ENCODE assay signal across 9 cellular contexts in the genomic region with DNA sequence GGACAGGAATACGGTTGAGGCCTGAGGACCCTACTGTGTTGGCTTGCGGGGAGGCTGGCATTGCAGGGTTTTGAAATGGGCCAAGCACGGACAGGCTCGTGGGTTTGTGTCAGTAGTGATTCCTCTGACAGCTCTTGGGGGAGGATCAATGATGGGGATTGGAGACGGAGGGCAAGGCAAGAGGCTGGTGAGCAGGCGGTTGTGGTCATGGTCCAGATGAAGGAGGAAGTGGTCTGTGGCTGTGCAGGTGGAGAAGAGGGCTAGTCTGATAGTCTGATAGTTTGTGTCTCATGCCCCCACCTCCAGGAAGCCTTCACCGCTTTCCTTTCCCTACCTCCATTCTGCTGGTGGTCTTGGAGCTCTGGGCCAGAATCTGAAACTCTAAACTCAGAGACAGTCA. TPM values are rescaled to one million over a fixed set of nuclear protein-coding genes. Genes with fewer than 3 reads are reported as not detected.
DNase-seq lines count a peak whose midpoint lies in the region; ATAC-seq and TF ChIP-seq lines count a peak whose summit lies in the region.
"Had no signal": no experiment of that assay in that cellular context is flagged by ENCODE, and none has a peak within 500 bp of the region (broad histone marks: within the 10 kb centered on the region; RNA-seq: fewer than 3 reads in every experiment).

No MANE protein-coding gene starts in this region.

- POLR2A ChIA-PET in CD4-positive, alpha-beta T cell (lab: Charles Lee), result interaction anchor here (1.4 to 1.7 kb wide), 2 partner anchors 10 to 24 kb away, joined by 4 to 6 read pairs; no protein-coding TSS in a partner anchor

- H3K36me3 Mint-ChIP-seq in CD4-positive, alpha-beta T cell (ENCODE audit: low read depth), result no peaks in the 10 kb centered on the region
- H3K36me3 Mint-ChIP-seq in brain, result peaks cover 3% of the 10 kb centered on the region
- H3K36me3 Mint-ChIP-seq in nephron (ENCODE audit: low read depth), result no peaks in the 10 kb centered on the region

- no peaks in the 10 kb centered on the region for H3K27me3 Mint-ChIP-seq in CD4-positive, alpha-beta T cell
- H3K27me3 Mint-ChIP-seq in brain, result peaks cover 6% of the 10 kb centered on the region
- peaks cover 5% of the 10 kb centered on the region for H3K27me3 Mint-ChIP-seq in nephron (ENCODE audit: low read depth)

- H3K27ac Mint-ChIP-seq in CD4-positive, alpha-beta T cell, result peak overlapping the region; percentile 71
- peak overlapping the region; percentile 7 to 15 (median 12) for H3K27ac Mint-ChIP-seq in brain
- H3K27ac Mint-ChIP-seq in nephron, result peak overlapping the region in 2 of 3 experiments; percentile 94 to 98

- in situ Hi-C loops in KBM-7 (cut with MboI; ENCODE audit: low pct_unique_long_range_greater_than_20kb, low sequenced_read_pairs), result no loop called here
- in situ Hi-C loops in G401 (cut with HindIII; ENCODE audit: low sequenced_read_pairs), result no loop called here

- no peak for TF ChIP-seq CTCF in CD4-positive, alpha-beta T cell (IDR thresholded peaks at IDR 0.05)
- no peak for TF ChIP-seq CTCF in brain (conservative IDR thresholded peaks at IDR 0.05)
- no peak for TF ChIP-seq CTCF in nephron (IDR thresholded peaks at IDR 0.05; ENCODE audit: unreplicated experiment in 3 of 3)

- peak overlapping the region; percentile 89 for H3K4me3 Mint-ChIP-seq in CD4-positive, alpha-beta T cell
- H3K4me3 Mint-ChIP-seq in brain (peak overlapping the region; percentile 4 to 85 (median 65)), nephron (peak overlapping the region; percentile 12 to 70 (median 52))

- peaks cover 26% of the 10 kb centered on the region for H3K4me1 Mint-ChIP-seq in CD4-positive, alpha-beta T cell (ENCODE audit: low read depth)
- H3K4me1 Mint-ChIP-seq in brain (peaks cover 37% of the 10 kb centered on the region), nephron (peaks cover 22% of the 10 kb centered on the region)

- no peaks in the 10 kb centered on the region for H3K27me3 ChIP-seq in CD4-positive, alpha-beta T cell (ENCODE audit: control insufficient read depth, insufficient read depth, low read length)

- no peak overlapping the region for H3K27ac ChIP-seq in CD4-positive, alpha-beta T cell (ENCODE audit: low read depth, low read length)

- CTCF ChIA-PET in CD4-positive, alpha-beta T cell (lab: Charles Lee), result no interaction called here

- intact Hi-C loops in CD4-positive, alpha-beta T cell (cut with DNase I, micrococcal nuclease), result loop anchor here (5.0 to 10.0 kb wide), 3 partner anchors 60 to 113 kb away; a partner anchor contains a TSS

- H3K9me3 Mint-ChIP-seq in CD4-positive, alpha-beta T cell, result no peaks in the 10 kb centered on the region
- H3K9me3 Mint-ChIP-seq in brain, result peaks cover 0 to 4% (median 0%) of the 10 kb centered on the region in 5 experiments
- H3K9me3 Mint-ChIP-seq in nephron, result no peaks in the 10 kb centered on the region

- ATAC-seq in CD4-positive, alpha-beta T cell (ENCODE audit: poor library complexity), result no peak
- ATAC-seq: HCT116 had no signal

- DNase-seq in CD4-positive, alpha-beta T cell, result no peak
- peak; percentile 67 for DNase-seq in KBM-7
- DNase-seq in amygdala (lab: John Stamatoyannopoulos, UW), result no peak
- DNase-seq in G401 (ENCODE audit: low spot score), result no peak
- no peak for DNase-seq in GDM1 (lab: John Stamatoyannopoulos, UW)
- no peak for DNase-seq in activated naive CD4-positive, alpha-beta T cell treated with anti-CD3 and anti-CD28 coated beads, Interleukin-2, amount 50 U/mL, for 16 hours

- no peaks in the 10 kb centered on the region for H3K9me3 ChIP-seq in CD4-positive, alpha-beta T cell (ENCODE audit: control insufficient read depth, low read length)

RNA-seq across cellular contexts. Expression of a gene that starts 3.0 kb away (rescaled TPM):
- total RNA-seq in CD4-positive, alpha-beta T cell, result 10 to 100 TPM; 25.6 to 27.3 TPM
- 10.5 TPM for polyA plus RNA-seq in brain (ENCODE audit: insufficient read depth, low read depth, low replicate concordance)
- 10.5 and 11.9 TPM in 2 replicates for total RNA-seq in G401 (2014; rRNA removed; shearing (Covaris generic))

RNA-seq across cellular contexts. Expression of a gene that starts 23.2 kb away (rescaled TPM):
- 10 to 100 TPM; 48.8 to 50.2 TPM for total RNA-seq in CD4-positive, alpha-beta T cell
- 30.3 TPM for polyA plus RNA-seq in brain (ENCODE audit: insufficient read depth, low read depth, low replicate concordance)
- total RNA-seq in G401 (2014; rRNA removed; shearing (Covaris generic)), result 11.4 TPM in 2 replicates

Comparison
In these comparisons a context has a peak if more than half of its experiments do, and no peak if none do; other contexts are left out.
1. H3K27ac Mint-ChIP-seq: peak in every context shown above with its lines; median percentile 96 in nephron; 71 in CD4-positive, alpha-beta T cell; 12 in brain.